17 cellular contexts compared by ENCODE assay signal in genomic region chr19:35085947-35086346, GRCh38. TPM values are rescaled to one million over a fixed set of nuclear protein-coding genes. Genes with fewer than 3 reads are reported as not detected.
A peak's percentile ranks its signal among the peaks of the same experiment; 100 is the strongest.
DNase-seq lines count a peak whose midpoint lies in the region; ATAC-seq and TF ChIP-seq lines count a peak whose summit lies in the region.
"Had no signal": no experiment of that assay in that cellular context is flagged by ENCODE, and none has a peak within 500 bp of the region (broad histone marks: within the 10 kb centered on the region; RNA-seq: fewer than 3 reads in every experiment).

No MANE protein-coding gene starts in this region.

- DNase-seq in activated B cell treated with CpG ODN at 0.5 μM for 24 hours = no peak
- no peak for DNase-seq in putamen (ENCODE audit: low spot score)
- DNase-seq in testis = no peak
- DNase-seq: activated gamma-delta T cell, glutamatergic neuron, IMR-90, left colon, NCI-H1417, NCI-H510A treated with DMSO at 0.1 percent for 48 hours had no signal

- 75 to 76% methylated on average over 6 of the region's 6 CpGs for WGBS in testis, 2 donors

- CTCF ChIA-PET in activated B cell treated with CpG ODN at 0.5 μM for 24 hours (lab: Charles Lee) = interaction anchor here (0.7 to 4.0 kb wide), 7 partner anchors 10 to 424 kb away, joined by 3 to 48 read pairs (median 3); no protein-coding TSS in a partner anchor

- H3K4me3 Mint-ChIP-seq in activated B cell treated with CpG ODN at 0.5 μM for 24 hours = peak overlapping the region; percentile 71
- H3K4me3 Mint-ChIP-seq in stimulated activated memory B cell treated with anti-CD40 and anti-IgM and Interleukin-4, amounts not matched to agents 10 μg/mL and 1 μg/mL and 100 μg/mL, for 72 hours = peak overlapping the region; percentile 51
- H3K4me3 Mint-ChIP-seq: CD14-positive monocyte had no signal

- no peaks in the 10 kb centered on the region for H3K36me3 ChIP-seq in testis (ENCODE audit: low read depth, missing control alignments)

- H3K27ac Mint-ChIP-seq in activated B cell treated with CpG ODN at 0.5 μM for 24 hours = peak overlapping the region; percentile 96
- peak overlapping the region; percentile 97 for H3K27ac Mint-ChIP-seq in stimulated activated memory B cell treated with anti-CD40 and anti-IgM and Interleukin-4, amounts not matched to agents 10 μg/mL and 1 μg/mL and 100 μg/mL, for 72 hours

- no peaks in the 10 kb centered on the region for H3K36me3 Mint-ChIP-seq in activated B cell treated with CpG ODN at 0.5 μM for 24 hours (ENCODE audit: low read depth)
- no peaks in the 10 kb centered on the region for H3K36me3 Mint-ChIP-seq in stimulated activated memory B cell treated with anti-CD40 and anti-IgM and Interleukin-4, amounts not matched to agents 10 μg/mL and 1 μg/mL and 100 μg/mL, for 72 hours
- H3K36me3 Mint-ChIP-seq: CD14-positive monocyte had no signal

- ATAC-seq in GM18511 (IDR thresholded peaks at IDR 0.05; ENCODE audit: unreplicated experiment) (peak; percentile 77), GM21619 (IDR thresholded peaks at IDR 0.05; ENCODE audit: unreplicated experiment) (peak; percentile 71), activated B cell treated with CpG ODN at 0.5 μM for 24 hours (ENCODE audit: low read depth) (peak; percentile 70), HG02571 (IDR thresholded peaks at IDR 0.05; ENCODE audit: unreplicated experiment) (no peak)
- peak; percentile 62 for ATAC-seq in stimulated activated memory B cell treated with anti-CD40 and anti-IgM and Interleukin-4, amounts not matched to agents 10 μg/mL and 1 μg/mL and 100 μg/mL, for 72 hours
- ATAC-seq: left colon, sciatic nerve had no signal

- no peaks in the 10 kb centered on the region for H3K27me3 Mint-ChIP-seq in activated B cell treated with CpG ODN at 0.5 μM for 24 hours
- H3K27me3 Mint-ChIP-seq in stimulated activated memory B cell treated with anti-CD40 and anti-IgM and Interleukin-4, amounts not matched to agents 10 μg/mL and 1 μg/mL and 100 μg/mL, for 72 hours = no peaks in the 10 kb centered on the region

- TF ChIP-seq POLR2A in testis (IDR thresholded peaks at IDR 0.05) = no peak

- H3K4me1 Mint-ChIP-seq in activated B cell treated with CpG ODN at 0.5 μM for 24 hours = peaks cover 86% of the 10 kb centered on the region
- peaks cover 60% of the 10 kb centered on the region for H3K4me1 Mint-ChIP-seq in stimulated activated memory B cell treated with anti-CD40 and anti-IgM and Interleukin-4, amounts not matched to agents 10 μg/mL and 1 μg/mL and 100 μg/mL, for 72 hours

- no peak overlapping the region for H3K4me3 ChIP-seq in testis

- no peaks in the 10 kb centered on the region for H3K9me3 ChIP-seq in testis

- POLR2A ChIA-PET in activated B cell treated with CpG ODN at 0.5 μM for 24 hours (lab: Charles Lee) = interaction anchor here (0.6 to 2.2 kb wide), 12 partner anchors 11 to 262 kb away, joined by 3 to 12 read pairs (median 4); partner anchors contain the start of gene FFAR1

- H3K27ac ChIP-seq in testis = no peak overlapping the region
- H3K27ac ChIP-seq: epithelial cell of prostate had no signal

- intact Hi-C loops in activated B cell treated with CpG ODN at 0.5 μM for 24 hours (cut with micrococcal nuclease) = loop anchor here (1.0 kb wide), 1 partner anchor 19 kb away; no protein-coding TSS in a partner anchor
- intact Hi-C loops in testis (cut with DNase I; ENCODE audit: low total_unique reads) = no loop called here

- TF ChIP-seq CTCF in activated B cell treated with CpG ODN at 0.5 μM for 24 hours (IDR thresholded peaks at IDR 0.05) (no peak), testis (IDR thresholded peaks at IDR 0.05) (no peak)

- H3K9me3 Mint-ChIP-seq in activated B cell treated with CpG ODN at 0.5 μM for 24 hours = no peaks in the 10 kb centered on the region
- no peaks in the 10 kb centered on the region for H3K9me3 Mint-ChIP-seq in stimulated activated memory B cell treated with anti-CD40 and anti-IgM and Interleukin-4, amounts not matched to agents 10 μg/mL and 1 μg/mL and 100 μg/mL, for 72 hours
- H3K9me3 Mint-ChIP-seq: CD14-positive monocyte had no signal

- H3K4me1 ChIP-seq in testis = peaks cover 5% of the 10 kb centered on the region

- H3K27me3 ChIP-seq in testis = no peaks in the 10 kb centered on the region

RNA-seq across cellular contexts. Expression of gene FXYD3, which starts 29.7 kb away (rescaled TPM):
- total RNA-seq in activated B cell treated with CpG ODN at 0.5 μM for 24 hours (not detected in 2 replicates), testis (1 to 10 TPM in 1 of 2 donors, not detected in 1; 2.6 TPM)
- polyA plus RNA-seq in testis (ENCODE audit: insufficient read depth, low read depth, low replicate concordance) = not detected
- total RNA-seq: IMR-90 had no signal
- polyA plus RNA-seq: CD14-positive monocyte, IMR-90 had no signal

RNA-seq across cellular contexts. Expression of gene HPN, which starts 44.4 kb away (rescaled TPM):
- total RNA-seq in activated B cell treated with CpG ODN at 0.5 μM for 24 hours (not detected in 2 replicates), testis (1 to 10 TPM in 1 of 2 donors, under 1 TPM in 1; 0.79 to 1.7 TPM)
- 8.2 TPM for polyA plus RNA-seq in testis (ENCODE audit: insufficient read depth, low read depth, low replicate concordance)
- total RNA-seq: bronchial epithelial cell, IMR-90 had no signal
- polyA plus RNA-seq: CD14-positive monocyte, IMR-90 had no signal

RNA-seq across cellular contexts. Expression of gene LGI4, which starts 48.9 kb away (rescaled TPM):
- total RNA-seq in activated B cell treated with CpG ODN at 0.5 μM for 24 hours (not detected in 2 replicates), testis (1 to 10 TPM; 4.5 to 7.9 TPM)
- 4.5 TPM for polyA plus RNA-seq in testis (ENCODE audit: insufficient read depth, low read depth, low replicate concordance)
- total RNA-seq: bronchial epithelial cell, IMR-90 had no signal
- polyA plus RNA-seq: CD14-positive monocyte had no signal

RNA-seq across cellular contexts. Expression of gene FXYD1, which starts 52.7 kb away (rescaled TPM):
- total RNA-seq in activated B cell treated with CpG ODN at 0.5 μM for 24 hours (1.1 TPM in 2 replicates), testis (10 to 100 TPM in 1 of 2 donors, 1 to 10 TPM in 1; 2.3 to 11.1 TPM)
- polyA plus RNA-seq in testis (ENCODE audit: insufficient read depth, low read depth, low replicate concordance) = 48.5 TPM
- total RNA-seq: bronchial epithelial cell had no signal

RNA-seq across cellular contexts. Expression of gene SCN1B, which starts 55.7 kb away (rescaled TPM):
- total RNA-seq in activated B cell treated with CpG ODN at 0.5 μM for 24 hours (0.34 and 0.47 TPM in 2 replicates), testis (1 to 10 TPM; 3.5 to 6.6 TPM)
- polyA plus RNA-seq in testis (ENCODE audit: insufficient read depth, low read depth, low replicate concordance) = 7.5 TPM
